8 cellular contexts compared by ENCODE assay signal in genomic region chr1:151459331-151460046, GRCh38. TPM values are rescaled to one million over a fixed set of nuclear protein-coding genes. Genes with fewer than 3 reads are reported as not detected.
DNase-seq lines count a peak whose midpoint lies in the region; ATAC-seq, FAIRE-seq and TF ChIP-seq lines count a peak whose summit lies in the region.

A gene with protein sequence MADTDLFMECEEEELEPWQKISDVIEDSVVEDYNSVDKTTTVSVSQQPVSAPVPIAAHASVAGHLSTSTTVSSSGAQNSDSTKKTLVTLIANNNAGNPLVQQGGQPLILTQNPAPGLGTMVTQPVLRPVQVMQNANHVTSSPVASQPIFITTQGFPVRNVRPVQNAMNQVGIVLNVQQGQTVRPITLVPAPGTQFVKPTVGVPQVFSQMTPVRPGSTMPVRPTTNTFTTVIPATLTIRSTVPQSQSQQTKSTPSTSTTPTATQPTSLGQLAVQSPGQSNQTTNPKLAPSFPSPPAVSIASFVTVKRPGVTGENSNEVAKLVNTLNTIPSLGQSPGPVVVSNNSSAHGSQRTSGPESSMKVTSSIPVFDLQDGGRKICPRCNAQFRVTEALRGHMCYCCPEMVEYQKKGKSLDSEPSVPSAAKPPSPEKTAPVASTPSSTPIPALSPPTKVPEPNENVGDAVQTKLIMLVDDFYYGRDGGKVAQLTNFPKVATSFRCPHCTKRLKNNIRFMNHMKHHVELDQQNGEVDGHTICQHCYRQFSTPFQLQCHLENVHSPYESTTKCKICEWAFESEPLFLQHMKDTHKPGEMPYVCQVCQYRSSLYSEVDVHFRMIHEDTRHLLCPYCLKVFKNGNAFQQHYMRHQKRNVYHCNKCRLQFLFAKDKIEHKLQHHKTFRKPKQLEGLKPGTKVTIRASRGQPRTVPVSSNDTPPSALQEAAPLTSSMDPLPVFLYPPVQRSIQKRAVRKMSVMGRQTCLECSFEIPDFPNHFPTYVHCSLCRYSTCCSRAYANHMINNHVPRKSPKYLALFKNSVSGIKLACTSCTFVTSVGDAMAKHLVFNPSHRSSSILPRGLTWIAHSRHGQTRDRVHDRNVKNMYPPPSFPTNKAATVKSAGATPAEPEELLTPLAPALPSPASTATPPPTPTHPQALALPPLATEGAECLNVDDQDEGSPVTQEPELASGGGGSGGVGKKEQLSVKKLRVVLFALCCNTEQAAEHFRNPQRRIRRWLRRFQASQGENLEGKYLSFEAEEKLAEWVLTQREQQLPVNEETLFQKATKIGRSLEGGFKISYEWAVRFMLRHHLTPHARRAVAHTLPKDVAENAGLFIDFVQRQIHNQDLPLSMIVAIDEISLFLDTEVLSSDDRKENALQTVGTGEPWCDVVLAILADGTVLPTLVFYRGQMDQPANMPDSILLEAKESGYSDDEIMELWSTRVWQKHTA (N-terminal part only) (minus strand): TSS chr1:151459494. CDS start chr1:151442204, 17,290 bp downstream.

- H3K9me3 Mint-ChIP-seq in CD8-positive, alpha-beta memory T cell = no peaks in the 10 kb centered on the region
- H3K9me3 Mint-ChIP-seq in IgD-negative memory B cell = no peaks in the 10 kb centered on the region

- CTCF ChIA-PET in CD8-positive, alpha-beta memory T cell (lab: Charles Lee) = interaction anchor here (0.7 kb wide), 1 partner anchor 16 kb away, joined by 4 read pairs; no protein-coding TSS in a partner anchor
- CTCF ChIA-PET in endothelial cell of umbilical vein (lab: Charles Lee) = interaction anchor here (0.6 kb wide), 1 partner anchor 14 kb away, joined by 4 read pairs; no protein-coding TSS in a partner anchor

- peak; percentile 65 for ATAC-seq in GM21423 (IDR thresholded peaks at IDR 0.05; ENCODE audit: unreplicated experiment)

- H3K27ac Mint-ChIP-seq in CD8-positive, alpha-beta memory T cell = peak within 1 kb of the TSS; percentile 89 to 99 (median 95)
- peak within 1 kb of the TSS; percentile 92 to 99 (median 96) for H3K27ac Mint-ChIP-seq in IgD-negative memory B cell

- H3K27ac ChIP-seq in CD8-positive, alpha-beta memory T cell (ENCODE audit: low read depth, low read length) = peak within 1 kb of the TSS; percentile 65
- peak within 1 kb of the TSS; percentile 63 for H3K27ac ChIP-seq in endothelial cell of umbilical vein (ENCODE audit: insufficient read depth, low read depth, low read length)

- peak within 1 kb of the TSS; percentile 87 for H3K9ac ChIP-seq in endothelial cell of umbilical vein (replicated peaks; ENCODE audit: extremely low read depth, insufficient read depth, low read length)

- POLR2A ChIA-PET in CD8-positive, alpha-beta memory T cell (lab: Charles Lee) = interaction anchor here (0.6 to 1.2 kb wide), 2 partner anchors 13 to 60 kb away, joined by 3 to 5 read pairs; partner anchors contain the start of gene PSMB4
- POLR2A ChIA-PET in endothelial cell of umbilical vein (lab: Charles Lee) = interaction anchor here (0.7 to 1.6 kb wide), 6 partner anchors 13 to 90 kb away, joined by 3 to 8 read pairs (median 4); partner anchors contain the start of gene CGN

- peak; percentile 53 for TF ChIP-seq POLR2A in endothelial cell of umbilical vein (IDR thresholded peaks at IDR 0.05; ENCODE audit: low read depth, low read length)

- peak within 1 kb of the TSS; percentile 67 for H3K4me3 ChIP-seq in CD8-positive, alpha-beta memory T cell (ENCODE audit: low read length)
- H3K4me3 ChIP-seq in endothelial cell of umbilical vein (replicated peaks in 1 of 3; ENCODE audit: insufficient read depth in 1 of 3, low read depth in 1 of 3, low read length in 3 of 3) = peak within 1 kb of the TSS; percentile 52 to 95 (median 94)

- peak; percentile 86 to 96 (median 90) for DNase-seq in CD8-positive, alpha-beta memory T cell
- peak; percentile 98 for DNase-seq in OCI-M1 (lab: John Stamatoyannopoulos, UW)
- DNase-seq in activated T-cell treated with anti-CD3 and anti-CD28 coated beads for 1 hour (ENCODE audit: low read depth) = peak; percentile 92
- peak; percentile 90 for DNase-seq in endothelial cell of umbilical vein (ENCODE audit: low read depth, low spot score)
- peak; percentile 97 for DNase-seq in midbrain (lab: John Stamatoyannopoulos, UW)
- DNase-seq in stimulated activated CD8-positive, alpha-beta memory T cell treated with anti-CD3 and anti-CD28 coated beads, Interleukin-15, amount 100 ng/mL, for 48 hours (ENCODE audit: low read depth in 2 of 2) = peak; percentile 85 to 88

- TSS peak; percentile 56 for BruUV-seq in endothelial cell of umbilical vein (replicated peaks; lab: Mats Ljungman, UMichigan)

- H3K4me1 Mint-ChIP-seq in CD8-positive, alpha-beta memory T cell = peaks cover 16 to 42% (median 38%) of the 10 kb centered on the region in 3 donors
- peaks cover 17 to 18% (median 17%) of the 10 kb centered on the region in 3 donors for H3K4me1 Mint-ChIP-seq in IgD-negative memory B cell

- no peaks in the 10 kb centered on the region for H4K20me1 ChIP-seq in endothelial cell of umbilical vein (replicated peaks; ENCODE audit: control insufficient read depth, extremely low read depth, insufficient read depth, low read length)

- peak within 1 kb of the TSS; percentile 82 to 94 (median 91) for H3K4me3 Mint-ChIP-seq in CD8-positive, alpha-beta memory T cell
- H3K4me3 Mint-ChIP-seq in IgD-negative memory B cell = peak within 1 kb of the TSS; percentile 87 to 96 (median 94)

- H3K9me3 ChIP-seq in CD8-positive, alpha-beta memory T cell (ENCODE audit: low read length) = no peaks in the 10 kb centered on the region
- H3K9me3 ChIP-seq in endothelial cell of umbilical vein (replicated peaks; ENCODE audit: control insufficient read depth, insufficient read depth, low read length) = no peaks in the 10 kb centered on the region

- H3K36me3 ChIP-seq in CD8-positive, alpha-beta memory T cell (ENCODE audit: insufficient read depth, low read length) = no peaks in the 10 kb centered on the region
- H3K36me3 ChIP-seq in endothelial cell of umbilical vein (ENCODE audit: control insufficient read depth in 2 of 2, extremely low read depth in 1 of 2, insufficient read depth in 2 of 2, low read length in 2 of 2) = no peaks in the 10 kb centered on the region

- peaks cover 11 to 25% of the 10 kb centered on the region in 2 donors for H3K27me3 Mint-ChIP-seq in CD8-positive, alpha-beta memory T cell
- H3K27me3 Mint-ChIP-seq in IgD-negative memory B cell = peaks cover 4% of the 10 kb centered on the region

- peak within 1 kb of the TSS; percentile 62 for H3K4me2 ChIP-seq in endothelial cell of umbilical vein (ENCODE audit: insufficient read depth, low read length)

- H3K9me1 ChIP-seq in endothelial cell of umbilical vein (replicated peaks; ENCODE audit: control insufficient read depth, extremely low read depth, insufficient read depth, low read length) = no peaks in the 10 kb centered on the region

- dilution Hi-C loops in endothelial cell of umbilical vein (cut with MboI; ENCODE audit: extremely low pct_ligation_motif_present, low sequenced_read_pairs) = no loop called here

- H3K36me3 Mint-ChIP-seq in CD8-positive, alpha-beta memory T cell = peaks cover 0 to 8% (median 0%) of the 10 kb centered on the region in 3 donors
- H3K36me3 Mint-ChIP-seq in IgD-negative memory B cell = peaks cover 6% of the 10 kb centered on the region

- intact Hi-C loops in endothelial cell of umbilical vein (cut with micrococcal nuclease) = loop anchor here (1.0 to 5.0 kb wide), 4 partner anchors 14 to 153 kb away; partner anchors contain the start of genes CGN, SNX27 and TUFT1

- H3K79me2 ChIP-seq in endothelial cell of umbilical vein (ENCODE audit: control insufficient read depth, insufficient read depth, low read length) = peaks cover 37% of the 10 kb centered on the region

- TF ChIP-seq CTCF in endothelial cell of umbilical vein (IDR thresholded peaks at IDR 0.05; ENCODE audit: extremely low read depth in 1 of 2, insufficient read depth in 1 of 2, low read depth in 1 of 2, low read length in 2 of 2) = no peak

- no peaks in the 10 kb centered on the region for H3K27me3 ChIP-seq in CD8-positive, alpha-beta memory T cell (ENCODE audit: insufficient read depth, low read length, poor library complexity, severe bottlenecking)
- H3K27me3 ChIP-seq in endothelial cell of umbilical vein (ENCODE audit: control insufficient read depth in 2 of 2, insufficient read depth in 2 of 2, low read length in 2 of 2) = peaks cover 4 to 14% of the 10 kb centered on the region in 2 experiments

- FAIRE-seq in endothelial cell of umbilical vein (lab: Jason Lieb, UNC) = no peak

- H2AFZ ChIP-seq in endothelial cell of umbilical vein (ENCODE audit: low read depth, low read length) = peak within 1 kb of the TSS; percentile 90

- peaks cover 21% of the 10 kb centered on the region for H3K4me1 ChIP-seq in CD8-positive, alpha-beta memory T cell (ENCODE audit: insufficient read depth, low read length)
- H3K4me1 ChIP-seq in endothelial cell of umbilical vein (ENCODE audit: control insufficient read depth, extremely low read depth, insufficient read depth, low read length) = peaks cover 9% of the 10 kb centered on the region

TF ChIP-seq in endothelial cell of umbilical vein, 7 proteins besides CTCF, POLR2A, EP300 and RAD21:
- TF ChIP-seq POLR2AphosphoS5 (IDR thresholded peaks at IDR 0.05; ENCODE audit: insufficient read depth, low read depth, low read length) (peak; percentile 85), FOS (IDR thresholded peaks at IDR 0.05; ENCODE audit: borderline replicate concordance, insufficient read depth, low read length) (no peak), JUN (IDR thresholded peaks at IDR 0.05; ENCODE audit: borderline replicate concordance, insufficient read depth, insufficient read length, low read depth) (no peak)

RNA-seq across cellular contexts. Expression of the gene that starts here (rescaled TPM):
- total RNA-seq in CD8-positive, alpha-beta memory T cell = 10 to 100 TPM; 60.1 to 65.3 TPM
- polyA plus RNA-seq in CD8-positive, alpha-beta memory T cell = 11.3 TPM
- polyA plus RNA-seq in IgD-negative memory B cell = 9.4 TPM
- 91.2 and 96.7 TPM in 2 replicates for total RNA-seq in endothelial cell of umbilical vein
- 49.2 and 50.7 TPM in 2 replicates for polyA plus RNA-seq in endothelial cell of umbilical vein
- 28.7 and 29.6 TPM in 2 replicates for polyA plus RNA-seq in endothelial cell of umbilical vein (2011; cell fraction: cytosol; rRNA removed)
- polyA plus RNA-seq in endothelial cell of umbilical vein (2011; cell fraction: nucleus; rRNA removed) = 183 and 193 TPM in 2 replicates
- polyA plus RNA-seq in endothelial cell of umbilical vein (2012) = 28.9 and 34.0 TPM in 2 replicates
- polyA minus RNA-seq in endothelial cell of umbilical vein = 183 and 203 TPM in 2 replicates
- 43.1 TPM for polyA minus RNA-seq in endothelial cell of umbilical vein (2011; cell fraction: cytosol; rRNA and poly(A)+ RNA removed)
- 138 and 188 TPM in 2 replicates for polyA minus RNA-seq in endothelial cell of umbilical vein (2011; cell fraction: nucleus; rRNA and poly(A)+ RNA removed)

Comparison
In these comparisons a context has a peak if more than half of its experiments do, and no peak if none do; other contexts are left out.
1. Peak in every context shown above with its lines: DNase-seq, ATAC-seq, H3K4me3 ChIP-seq and H3K27ac ChIP-seq.